1 cellular context compared by ENCODE assay signal in genomic region chr1:224116131-224116530, GRCh38.
TF ChIP-seq lines count a peak whose summit lies in the region.

No MANE protein-coding gene starts in this region.

TF ChIP-seq in GM12878, 131 proteins besides CTCF, POLR2A, EP300 and RAD21:
- TF ChIP-seq MEF2B (IDR thresholded peaks at IDR 0.05; ENCODE audit: partially characterized antibody, poor library complexity, severe bottlenecking), result no peak
- TF ChIP-seq FOXM1 (IDR thresholded peaks at IDR 0.05; ENCODE audit: low read depth, low read length), result 0 out of 2 replicates have a peak, but pooled peaks have one; percentile 25
- TF ChIP-seq BHLHE40 (IDR thresholded peaks at IDR 0.05; ENCODE audit: borderline replicate concordance in 1 of 2, low read depth in 2 of 2, low read length in 1 of 2), result no peak
- TF ChIP-seq SMC3 (IDR thresholded peaks at IDR 0.05; ENCODE audit: borderline replicate concordance, low read length), result peak; percentile 55; the same call in 1 of the 2 replicates
- no peak for TF ChIP-seq SMAD5 (IDR thresholded peaks at IDR 0.05; ENCODE audit: low read depth)
- no peak for TF ChIP-seq PAX5 (IDR thresholded peaks at IDR 0.05; ENCODE audit: borderline replicate concordance, low read depth, low read length)
- 0 out of 2 replicates have a peak, but pooled peaks have one; percentile 25 for TF ChIP-seq ZNF592 (IDR thresholded peaks at IDR 0.05)
